Comparison of ENCODE assay signal across 1 cellular context in the genomic region with DNA sequence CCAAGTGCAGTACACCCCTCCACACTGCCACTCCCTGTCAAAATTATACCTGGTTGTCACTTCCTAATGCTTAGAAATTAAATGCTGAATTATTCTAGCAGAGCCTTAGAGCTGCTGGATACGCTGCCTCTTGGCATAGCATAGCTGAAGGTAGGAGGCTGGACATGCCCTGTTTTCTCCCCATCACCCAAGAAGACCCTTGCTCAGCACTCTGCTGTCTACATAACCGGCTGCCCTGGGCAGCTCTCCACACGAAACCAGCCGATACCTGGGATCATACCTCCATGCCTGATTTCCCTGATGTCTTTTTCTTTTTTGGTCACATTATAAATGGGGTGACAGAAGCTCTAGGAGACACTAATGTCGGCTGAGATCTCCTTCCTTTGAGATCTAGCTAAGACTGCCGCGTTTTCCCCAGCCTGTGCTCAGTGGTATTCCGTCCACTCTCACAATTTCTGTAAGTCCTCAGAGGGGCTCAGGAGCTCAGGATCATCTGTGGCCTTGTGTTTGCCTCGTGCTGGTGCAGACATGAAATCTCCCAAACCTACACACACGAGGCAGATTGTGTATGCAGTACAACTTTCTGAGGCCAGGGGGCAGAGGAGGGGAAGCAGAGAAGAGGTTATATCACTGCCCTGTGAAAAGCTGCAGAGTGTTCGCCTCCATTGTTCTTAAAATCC.
TF ChIP-seq lines count a peak whose summit lies in the region.

No MANE protein-coding gene starts in this region.

TF ChIP-seq in H1, 55 proteins besides CTCF, POLR2A, EP300 and RAD21 (continued from another document):
- TF ChIP-seq, protein P1, sequence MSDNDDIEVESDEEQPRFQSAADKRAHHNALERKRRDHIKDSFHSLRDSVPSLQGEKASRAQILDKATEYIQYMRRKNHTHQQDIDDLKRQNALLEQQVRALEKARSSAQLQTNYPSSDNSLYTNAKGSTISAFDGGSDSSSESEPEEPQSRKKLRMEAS (IDR thresholded peaks at IDR 0.05) = peak; percentile 96
- TF ChIP-seq EZH2 (IDR thresholded peaks at IDR 0.05; ENCODE audit: low read depth, low read length, severe bottlenecking) (no peak), JUND (IDR thresholded peaks at IDR 0.05; ENCODE audit: low read length) (0 out of 2 replicates have a peak, but pooled peaks have one; percentile 10)
